Comparison of ENCODE assay signal across 14 cellular contexts in genomic region chr20:33803921-33804337, GRCh38. TPM values are rescaled to one million over a fixed set of nuclear protein-coding genes. Genes with fewer than 3 reads are reported as not detected.
A peak's percentile ranks its signal among the peaks of the same experiment; 100 is the strongest.
DNase-seq lines count a peak whose midpoint lies in the region; ATAC-seq and TF ChIP-seq lines count a peak whose summit lies in the region.
"Had no signal": no experiment of that assay in that cellular context is flagged by ENCODE, and none has a peak within 500 bp of the region (broad histone marks: within the 10 kb centered on the region; RNA-seq: fewer than 3 reads in every experiment).

No MANE protein-coding gene starts in this region.

- ATAC-seq in SK-N-SH treated with all-trans-retinoic acid at 6 μM for 48 hours = peak; percentile 95
- ATAC-seq in stimulated activated effector memory CD8-positive, alpha-beta T cell treated with anti-CD3 and anti-CD28 coated beads, Interleukin-12 subunit alpha, Interleukin-12 subunit beta, amount 100 ng/mL, for 72 hours = no peak
- ATAC-seq: stimulated activated naive B cell treated with anti-CD40 and anti-IgM and Interleukin-4, amounts not matched to agents 10 μg/mL and 1 μg/mL and 100 μg/mL, for 72 hours had no signal

- H3K27ac Mint-ChIP-seq in stimulated activated effector memory CD8-positive, alpha-beta T cell treated with anti-CD3 and anti-CD28 coated beads, Interleukin-12 subunit alpha, Interleukin-12 subunit beta, amount 100 ng/mL, for 72 hours = no peak overlapping the region
- H3K27ac Mint-ChIP-seq: stimulated activated naive B cell treated with anti-CD40 and anti-IgM and Interleukin-4, amounts not matched to agents 10 μg/mL and 1 μg/mL and 100 μg/mL, for 72 hours had no signal

- no peaks in the 10 kb centered on the region for H3K36me3 Mint-ChIP-seq in stimulated activated effector memory CD8-positive, alpha-beta T cell treated with anti-CD3 and anti-CD28 coated beads, Interleukin-12 subunit alpha, Interleukin-12 subunit beta, amount 100 ng/mL, for 72 hours

- no peaks in the 10 kb centered on the region for H3K9me3 Mint-ChIP-seq in stimulated activated effector memory CD8-positive, alpha-beta T cell treated with anti-CD3 and anti-CD28 coated beads, Interleukin-12 subunit alpha, Interleukin-12 subunit beta, amount 100 ng/mL, for 72 hours
- H3K9me3 Mint-ChIP-seq: stimulated activated naive B cell treated with anti-CD40 and anti-IgM and Interleukin-4, amounts not matched to agents 10 μg/mL and 1 μg/mL and 100 μg/mL, for 72 hours had no signal

- H3K4me3 Mint-ChIP-seq in stimulated activated effector memory CD8-positive, alpha-beta T cell treated with anti-CD3 and anti-CD28 coated beads, Interleukin-12 subunit alpha, Interleukin-12 subunit beta, amount 100 ng/mL, for 72 hours = no peak overlapping the region
- H3K4me3 Mint-ChIP-seq: stimulated activated naive B cell treated with anti-CD40 and anti-IgM and Interleukin-4, amounts not matched to agents 10 μg/mL and 1 μg/mL and 100 μg/mL, for 72 hours had no signal

- no peaks in the 10 kb centered on the region for H3K4me1 Mint-ChIP-seq in stimulated activated effector memory CD8-positive, alpha-beta T cell treated with anti-CD3 and anti-CD28 coated beads, Interleukin-12 subunit alpha, Interleukin-12 subunit beta, amount 100 ng/mL, for 72 hours
- H3K4me1 Mint-ChIP-seq: stimulated activated naive B cell treated with anti-CD40 and anti-IgM and Interleukin-4, amounts not matched to agents 10 μg/mL and 1 μg/mL and 100 μg/mL, for 72 hours had no signal

- DNase-seq in GM04504 (ENCODE audit: low read depth) = peak; percentile 40
- DNase-seq in fibroblast of peridontal ligament (ENCODE audit: extremely low read depth) = peak; percentile 75
- DNase-seq in renal cortical epithelial cell (ENCODE audit: low read depth) = peak; percentile 84
- DNase-seq in activated CD8-positive, alpha-beta memory T cell treated with anti-CD3 and anti-CD28 coated beads for 24 hours = no peak
- DNase-seq in stimulated activated effector memory CD8-positive, alpha-beta T cell treated with anti-CD3 and anti-CD28 coated beads, Interleukin-12 subunit alpha, Interleukin-12 subunit beta, amount 100 ng/mL, for 72 hours (ENCODE audit: low spot score in 2 of 2) = no peak
- no peak for DNase-seq in NOMO-1 (lab: John Stamatoyannopoulos, UW; ENCODE audit: unreplicated experiment in 2 of 2)
- DNase-seq in activated effector memory CD4-positive, alpha-beta T cell treated with anti-CD3 and anti-CD28 coated beads, Interleukin-2, amount 50 U/mL, for 16 hours = no peak
- DNase-seq: adrenal gland; DMS53; Kasumi-1; NCI-H446; stimulated activated CD4-positive, alpha-beta T cell treated with anti-CD3 and anti-CD28 coated beads, Interleukin-15, amount 100 ng/mL, for 24 hours; stimulated activated naive B cell treated with anti-CD40 and anti-IgM and Interleukin-4, amounts not matched to agents 10 μg/mL and 1 μg/mL and 100 μg/mL, for 72 hours had no signal

TF ChIP-seq in SK-N-SH treated with all-trans-retinoic acid at 6 μM for 48 hours, 23 proteins besides CTCF, POLR2A, EP300 and RAD21:
- TF ChIP-seq ZFP30 (CRISPR knock-in tag; IDR thresholded peaks at IDR 0.05) (no peak), TOX (CRISPR knock-in tag; IDR thresholded peaks at IDR 0.05; ENCODE audit: borderline replicate concordance) (0 out of 2 replicates have a peak, but pooled peaks have one; percentile 37), PPARA (CRISPR knock-in tag; IDR thresholded peaks at IDR 0.05; ENCODE audit: borderline replicate concordance) (no peak), BACH2 (CRISPR knock-in tag; IDR thresholded peaks at IDR 0.05; ENCODE audit: borderline replicate concordance) (no peak), ZNF8 (CRISPR knock-in tag; IDR thresholded peaks at IDR 0.05) (no peak), ISL1 (CRISPR knock-in tag; IDR thresholded peaks at IDR 0.05) (peak; percentile 43), CSDC2 (CRISPR knock-in tag; IDR thresholded peaks at IDR 0.05) (no peak), ZC3H10 (CRISPR knock-in tag; IDR thresholded peaks at IDR 0.05) (no peak), SNAI2 (CRISPR knock-in tag; IDR thresholded peaks at IDR 0.05) (0 out of 2 replicates have a peak, but pooled peaks have one; percentile 39), CREB5 (CRISPR knock-in tag; IDR thresholded peaks at IDR 0.05; ENCODE audit: low read depth) (peak; percentile 15; the same call in 1 of the 2 replicates), CSRNP3 (CRISPR knock-in tag; IDR thresholded peaks at IDR 0.05) (no peak), GLIS3 (CRISPR knock-in tag; IDR thresholded peaks at IDR 0.05) (no peak), RARB (CRISPR knock-in tag; IDR thresholded peaks at IDR 0.05) (no peak), TCF4 (CRISPR knock-in tag; IDR thresholded peaks at IDR 0.05; ENCODE audit: borderline replicate concordance) (no peak), ARNTL (CRISPR knock-in tag; IDR thresholded peaks at IDR 0.05; ENCODE audit: borderline replicate concordance, low read depth) (no peak), ESRRG (CRISPR knock-in tag; IDR thresholded peaks at IDR 0.05) (no peak), OSR1 (CRISPR knock-in tag; IDR thresholded peaks at IDR 0.05) (no peak)
- TF ChIP-seq, protein P1, sequence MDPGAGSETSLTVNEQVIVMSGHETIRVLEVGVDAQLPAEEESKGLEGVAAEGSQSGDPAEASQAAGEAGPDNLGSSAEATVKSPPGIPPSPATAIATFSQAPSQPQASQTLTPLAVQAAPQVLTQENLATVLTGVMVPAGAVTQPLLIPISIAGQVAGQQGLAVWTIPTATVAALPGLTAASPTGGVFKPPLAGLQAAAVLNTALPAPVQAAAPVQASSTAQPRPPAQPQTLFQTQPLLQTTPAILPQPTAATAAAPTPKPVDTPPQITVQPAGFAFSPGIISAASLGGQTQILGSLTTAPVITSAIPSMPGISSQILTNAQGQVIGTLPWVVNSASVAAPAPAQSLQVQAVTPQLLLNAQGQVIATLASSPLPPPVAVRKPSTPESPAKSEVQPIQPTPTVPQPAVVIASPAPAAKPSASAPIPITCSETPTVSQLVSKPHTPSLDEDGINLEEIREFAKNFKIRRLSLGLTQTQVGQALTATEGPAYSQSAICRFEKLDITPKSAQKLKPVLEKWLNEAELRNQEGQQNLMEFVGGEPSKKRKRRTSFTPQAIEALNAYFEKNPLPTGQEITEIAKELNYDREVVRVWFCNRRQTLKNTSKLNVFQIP (CRISPR knock-in tag; IDR thresholded peaks at IDR 0.05; ENCODE audit: borderline replicate concordance, low read depth) = no peak

RNA-seq across cellular contexts. Expression of gene CHMP4B, which starts 7.2 kb away (rescaled TPM):
- 46.4 and 93.4 TPM in 2 replicates for total RNA-seq in renal cortical epithelial cell

Comparison
In these comparisons a context has a peak if more than half of its experiments do, and no peak if none do; other contexts are left out.
1. DNase-seq: peak in GM04504 (single experiment), fibroblast of peridontal ligament (single experiment) and renal cortical epithelial cell (single experiment); none in activated CD8-positive, alpha-beta memory T cell treated with anti-CD3 and anti-CD28 coated beads for 24 hours (single experiment), stimulated activated effector memory CD8-positive, alpha-beta T cell treated with anti-CD3 and anti-CD28 coated beads, Interleukin-12 subunit alpha, Interleukin-12 subunit beta, amount 100 ng/mL, for 72 hours (0 of 2), NOMO-1 (0 of 2) and activated effector memory CD4-positive, alpha-beta T cell treated with anti-CD3 and anti-CD28 coated beads, Interleukin-2, amount 50 U/mL, for 16 hours (single experiment).